38 cellular contexts compared by ENCODE assay signal in the genomic region with DNA sequence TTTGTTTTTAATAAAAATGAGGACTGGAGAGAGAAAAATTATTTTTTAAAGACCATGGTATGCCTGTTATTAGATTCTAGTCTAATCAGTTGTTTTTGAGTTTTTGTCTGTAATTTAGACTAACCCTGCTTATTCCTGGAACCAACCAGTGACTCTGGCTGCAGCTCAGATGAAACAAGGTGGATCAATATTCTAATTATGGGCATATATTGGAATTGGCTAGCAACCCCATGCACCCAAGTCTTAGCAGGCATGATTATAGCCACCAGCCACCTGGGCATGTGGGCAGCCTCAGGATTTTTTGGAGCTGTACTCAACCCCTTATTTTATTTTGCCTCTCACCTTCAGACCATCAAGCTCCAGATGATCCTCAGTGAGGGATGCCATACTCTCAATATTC. TPM values are rescaled to one million over a fixed set of nuclear protein-coding genes. Genes with fewer than 3 reads are reported as not detected.
"Had no signal": no experiment of that assay in that cellular context is flagged by ENCODE, and none has a peak within 500 bp of the region (broad histone marks: within the 10 kb centered on the region; RNA-seq: fewer than 3 reads in every experiment).

No MANE protein-coding gene starts in this region.

- H3K4me2 ChIP-seq: KMS-11 had no signal

- DNase-seq: Karpas-422, Kasumi-1, MG63, MM.1S, MV-4-11, NCI-H1048, NCI-H1092, NCI-H1092 treated with DMSO at 0.1 percent for 48 hours, NCI-H1105, NCI-H1105 treated with DMSO at 0.1 percent for 48 hours, NCI-H1417, NCI-H1417 treated with DMSO at 0.1 percent for 48 hours, NCI-H1436, NCI-H1436 treated with DMSO at 0.1 percent for 48 hours, NCI-H146, NCI-H1694, NCI-H1694 treated with DMSO at 0.1 percent for 48 hours, NCI-H187, NCI-H187 treated with DMSO at 0.1 percent for 48 hours, NCI-H1930, NCI-H2029, NCI-H2029 treated with DMSO at 0.1 percent for 48 hours, NCI-H2081, NCI-H2081 treated with DMSO at 0.1 percent for 48 hours, NCI-H2107, NCI-H2171, NCI-H2171 treated with DMSO at 0.1 percent for 48 hours, NCI-H2227 treated with DMSO at 0.1 percent for 48 hours, NCI-H226, NCI-H345, NCI-H446, NCI-H446 treated with DMSO at 0.1 percent for 48 hours, NCI-H510A had no signal

- H3K27ac ChIP-seq: KMS-11 had no signal

- H3K36me3 ChIP-seq: MG63 had no signal

- H3K9ac ChIP-seq: KMS-11 had no signal

- H3K4me3 ChIP-seq: MG63 had no signal

RNA-seq across cellular contexts. Expression of a gene that starts 21.6 kb away (rescaled TPM):
- total RNA-seq: LHCN-M2, M059J, MCF 10A, NCI-H460 had no signal
